In genomic region chr1:93532780-93533378, GRCh38 we compare ENCODE assay signal across 1 cellular context.
A peak's percentile ranks its signal among the peaks of the same experiment; 100 is the strongest.
TF ChIP-seq lines count a peak whose summit lies in the region.

No MANE protein-coding gene starts in this region.

TF ChIP-seq in HepG2, 621 proteins besides CTCF, POLR2A, EP300 and RAD21 (continued from another document):
- TF ChIP-seq AHDC1 (CRISPR knock-in tag; IDR thresholded peaks at IDR 0.05; ENCODE audit: borderline replicate concordance): no peak
- no peak for TF ChIP-seq TRAFD1 (CRISPR knock-in tag; IDR thresholded peaks at IDR 0.05; ENCODE audit: borderline replicate concordance)
- no peak for TF ChIP-seq FOSL2 (CRISPR knock-in tag; IDR thresholded peaks at IDR 0.05)
- TF ChIP-seq HOXA5 (CRISPR knock-in tag; IDR thresholded peaks at IDR 0.05): no peak
- TF ChIP-seq ZNF274 (CRISPR knock-in tag; IDR thresholded peaks at IDR 0.05): no peak
- TF ChIP-seq MAFF (IDR thresholded peaks at IDR 0.05; ENCODE audit: low read depth, low read length): peak; percentile 55
- TF ChIP-seq REST (IDR thresholded peaks at IDR 0.05; ENCODE audit: borderline replicate concordance in 1 of 2, low read depth in 1 of 2, low read length in 2 of 2): no peak
- TF ChIP-seq CEBPB (IDR thresholded peaks at IDR 0.05; ENCODE audit: borderline replicate concordance, low read depth, low read length): no peak
- TF ChIP-seq SOX5 (CRISPR knock-in tag; IDR thresholded peaks at IDR 0.05; ENCODE audit: borderline replicate concordance): no peak
- TF ChIP-seq ZNF629 (CRISPR knock-in tag; conservative IDR thresholded peaks at IDR 0.05): no peak
- peak; percentile 36 to 71; a peak in 3 of 4 replicates for TF ChIP-seq MAFK (conservative IDR thresholded peaks at IDR 0.05 in 1 of 2, IDR thresholded peaks at IDR 0.05 in 1 of 2; ENCODE audit: low read length in 2 of 2)
- no peak for TF ChIP-seq SSRP1 (CRISPR knock-in tag; IDR thresholded peaks at IDR 0.05)
TF ChIP-seq in HepG2: peak in this region for 2.
